27 cellular contexts compared by ENCODE assay signal in the genomic region with DNA sequence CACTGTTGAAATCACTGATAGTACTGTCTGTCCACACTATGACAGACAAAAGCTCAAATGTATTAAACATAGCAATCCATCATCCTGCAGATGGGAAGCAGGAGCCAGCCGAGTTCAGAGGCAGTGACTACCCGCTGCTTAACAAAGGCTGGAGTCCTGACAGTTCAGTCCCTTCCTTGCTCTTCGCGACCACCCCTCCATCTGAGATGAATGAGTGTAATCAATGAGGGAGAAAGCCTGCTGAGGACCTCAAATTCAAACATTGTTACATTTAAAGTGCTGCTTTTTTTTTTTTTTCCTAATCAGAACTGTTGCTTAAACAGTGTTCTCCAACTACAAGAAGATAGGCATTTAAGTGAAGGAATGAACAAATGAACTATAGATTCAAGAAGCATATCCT. TPM values are rescaled to one million over a fixed set of nuclear protein-coding genes. Genes with fewer than 3 reads are reported as not detected.
"Had no signal": no experiment of that assay in that cellular context is flagged by ENCODE, and none has a peak within 500 bp of the region (broad histone marks: within the 10 kb centered on the region; RNA-seq: fewer than 3 reads in every experiment).

No MANE protein-coding gene starts in this region.

- H3K27ac Mint-ChIP-seq: activated B cell treated with CpG ODN at 0.5 μM for 24 hours; activated CD8-positive, alpha-beta T cell treated with anti-CD3 and anti-CD28 coated beads for 36 hours; activated naive CD8-positive, alpha-beta T cell; activated T-cell treated with anti-CD3 and anti-CD28 coated beads, Interleukin-2, amount 50 U/mL, for 72 hours; immature natural killer cell; naive thymus-derived CD8-positive, alpha-beta T cell; progenitor cell of endocrine pancreas; T-helper 1 cell treated with Interleukin-12 subunit alpha and Interleukin-12 subunit beta and Interleukin-4 antibody, amounts not matched to agents 30 μg/mL and 1 μg/mL, for 36 hours had no signal

- DNase-seq: activated B cell treated with CpG ODN at 0.5 μM for 24 hours; activated CD4-positive, alpha-beta T cell treated with anti-CD3 and anti-CD28 coated beads, Interleukin-2, amount 50 U/mL, for 1 hour; activated CD8-positive, alpha-beta T cell treated with anti-CD3 and anti-CD28 coated beads for 36 hours; activated effector memory CD4-positive, alpha-beta T cell treated with Interleukin-2 at 50 U/mL for 16 hours; activated naive CD4-positive, alpha-beta T cell treated with Interleukin-2 at 50 U/mL for 16 hours; activated T-cell treated with anti-CD3 and anti-CD28 coated beads, Interleukin-2, amount 50 U/mL, for 72 hours; anterior cingulate cortex; cortex of kidney; foreskin fibroblast; heart left ventricle; hypothalamus; immature natural killer cell; kidney; left colon; naive thymus-derived CD8-positive, alpha-beta T cell; ovary; stimulated activated CD4-positive, alpha-beta T cell treated with anti-CD3 and anti-CD28 coated beads, Interleukin-12 subunit alpha, Interleukin-12 subunit beta, amount 100 ng/mL, for 4 hours; stimulated activated CD4-positive, alpha-beta T cell treated with anti-CD3 and anti-CD28 coated beads, Interleukin-4, amount 100 ng/mL, for 1 hour; stimulated activated naive CD8-positive, alpha-beta T cell treated with anti-CD3 and anti-CD28 coated beads, Interleukin-15, Interleukin-2, amounts not matched to agents 100 U/mL and 50 U/mL, for 24 hours; T1000; testis; trophoblast cell; uterus had no signal

- H3K27ac ChIP-seq: heart left ventricle, ovary, skin epidermis, testis, uterus had no signal

- H3K4me3 Mint-ChIP-seq: activated B cell treated with CpG ODN at 0.5 μM for 24 hours; activated CD8-positive, alpha-beta T cell treated with anti-CD3 and anti-CD28 coated beads for 36 hours; activated naive CD8-positive, alpha-beta T cell; activated T-cell treated with anti-CD3 and anti-CD28 coated beads, Interleukin-2, amount 50 U/mL, for 72 hours; immature natural killer cell; naive thymus-derived CD8-positive, alpha-beta T cell; T-helper 1 cell treated with Interleukin-12 subunit alpha and Interleukin-12 subunit beta and Interleukin-4 antibody, amounts not matched to agents 30 μg/mL and 1 μg/mL, for 36 hours had no signal

- H3K36me3 Mint-ChIP-seq: activated naive CD8-positive, alpha-beta T cell; immature natural killer cell; naive thymus-derived CD8-positive, alpha-beta T cell had no signal

- H3K4me3 ChIP-seq: heart left ventricle, ovary, skin epidermis, testis, uterus had no signal

- H3K4me1 ChIP-seq: heart left ventricle, testis, uterus had no signal

- H3K9me3 Mint-ChIP-seq: activated CD8-positive, alpha-beta T cell treated with anti-CD3 and anti-CD28 coated beads for 36 hours; naive thymus-derived CD8-positive, alpha-beta T cell; T-helper 1 cell treated with Interleukin-12 subunit alpha and Interleukin-12 subunit beta and Interleukin-4 antibody, amounts not matched to agents 30 μg/mL and 1 μg/mL, for 36 hours had no signal

- H3K27me3 Mint-ChIP-seq: activated B cell treated with CpG ODN at 0.5 μM for 24 hours; activated naive CD8-positive, alpha-beta T cell; progenitor cell of endocrine pancreas had no signal

- H3K27me3 ChIP-seq: heart left ventricle, ovary, testis, uterus had no signal

- H3K4me1 Mint-ChIP-seq: activated B cell treated with CpG ODN at 0.5 μM for 24 hours; immature natural killer cell; naive thymus-derived CD8-positive, alpha-beta T cell had no signal

- FAIRE-seq: kidney had no signal

- H3K36me3 ChIP-seq: heart left ventricle, ovary, uterus had no signal

- H3K9me3 ChIP-seq: heart left ventricle, ovary, testis, uterus had no signal

RNA-seq across cellular contexts. Expression of a gene that starts 14.9 kb away (rescaled TPM):
- total RNA-seq: activated B cell treated with CpG ODN at 0.5 μM for 24 hours; activated CD8-positive, alpha-beta T cell treated with anti-CD3 and anti-CD28 coated beads for 36 hours; naive thymus-derived CD8-positive, alpha-beta T cell had no signal
- polyA plus RNA-seq: naive thymus-derived CD8-positive, alpha-beta T cell had no signal
